In the genomic region with DNA sequence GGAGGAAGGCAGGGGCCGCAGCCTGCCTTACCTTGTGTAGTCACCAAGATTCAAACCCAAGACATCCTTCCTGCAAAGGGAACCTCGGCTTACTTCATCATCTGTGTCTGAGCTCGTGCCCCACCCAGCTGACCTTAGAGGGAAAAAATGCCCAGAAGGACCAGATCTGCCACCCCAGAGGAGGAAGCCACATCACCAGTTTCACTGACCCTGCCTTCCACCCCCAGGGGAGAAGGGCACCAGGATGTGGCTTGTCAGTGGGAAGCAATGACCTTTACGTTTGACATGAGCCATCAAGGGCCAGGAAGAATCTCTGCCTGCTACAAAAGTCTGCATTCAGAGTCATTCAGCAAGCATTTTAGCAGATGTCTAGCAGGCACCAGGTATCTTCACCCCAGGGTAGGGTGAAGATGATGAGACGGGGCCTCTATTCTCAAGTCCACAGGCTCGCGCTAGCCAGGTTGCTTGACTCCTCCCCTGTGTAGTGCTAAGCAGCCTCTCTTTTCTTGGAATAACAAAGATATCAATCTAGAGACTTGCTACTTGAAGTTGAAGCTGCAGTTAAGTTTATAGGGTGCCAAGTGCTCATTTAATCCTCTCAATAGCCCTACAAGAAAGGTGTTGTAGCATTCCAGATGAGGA, we compare ENCODE assay signal across 11 cellular contexts. TPM values are rescaled to one million over a fixed set of nuclear protein-coding genes. Genes with fewer than 3 reads are reported as not detected.
A peak's percentile ranks its signal among the peaks of the same experiment; 100 is the strongest.
DNase-seq lines count a peak whose midpoint lies in the region; ATAC-seq, FAIRE-seq and TF ChIP-seq lines count a peak whose summit lies in the region.
"Had no signal": no experiment of that assay in that cellular context is flagged by ENCODE, and none has a peak within 500 bp of the region (broad histone marks: within the 10 kb centered on the region; RNA-seq: fewer than 3 reads in every experiment).

No MANE protein-coding gene starts in this region.

- no peak overlapping the region for H3K4me2 ChIP-seq in mesenchymal stem cell (ENCODE audit: low read length, poor library complexity, severe bottlenecking)

- no peak for ATAC-seq in GM21423 (IDR thresholded peaks at IDR 0.05; ENCODE audit: unreplicated experiment)
- ATAC-seq in GM18511 (IDR thresholded peaks at IDR 0.05; ENCODE audit: unreplicated experiment), result no peak
- ATAC-seq: gastroesophageal sphincter had no signal

- 62% methylated on average over 7 of the region's 7 CpGs for WGBS in mesenchymal stem cell

- no peak overlapping the region for H3K4me3 ChIP-seq in mesenchymal stem cell (ENCODE audit: insufficient read depth in 1 of 2, low read depth in 1 of 2, low read length in 2 of 2)
- H3K4me3 ChIP-seq: adrenal gland, gastroesophageal sphincter, SJCRH30 had no signal

- H3K4me3 Mint-ChIP-seq in activated T-helper 1 cell treated with anti-CD3 and anti-CD28 coated beads, Interleukin-12 subunit alpha, Interleukin-12 subunit beta, Interleukin-2, Interleukin-4 antibody, amounts not matched to agents 30 ng/mL and 10 ng/mL and 1 ng/mL, durations not matched to agents 14 hours and 24 hours and 36 hours, result peak overlapping the region; percentile 57

- H2BK15ac ChIP-seq in mesenchymal stem cell (ENCODE audit: low read depth, poor library complexity, severe bottlenecking), result no peak overlapping the region

- peak overlapping the region in 1 of 2 experiments; percentile 64 for H2BK12ac ChIP-seq in mesenchymal stem cell (ENCODE audit: low read length in 2 of 2)

- H3K27me3 ChIP-seq in mesenchymal stem cell (ENCODE audit: control insufficient read depth in 1 of 2, insufficient read depth in 1 of 2, low read length in 2 of 2), result no peaks in the 10 kb centered on the region
- H3K27me3 ChIP-seq: adrenal gland, gastroesophageal sphincter, SJCRH30 had no signal

- H4K8ac ChIP-seq in mesenchymal stem cell (ENCODE audit: low read length), result no peak overlapping the region

- H3K9me3 ChIP-seq in mesenchymal stem cell (ENCODE audit: control insufficient read depth, low read length), result no peaks in the 10 kb centered on the region
- H3K9me3 ChIP-seq: adrenal gland, gastroesophageal sphincter, SJCRH30 had no signal

- peak overlapping the region in 1 of 2 experiments; percentile 14 for H3K18ac ChIP-seq in mesenchymal stem cell (ENCODE audit: low read depth in 1 of 2, low read length in 2 of 2)

- no peaks in the 10 kb centered on the region for H3K9me3 Mint-ChIP-seq in activated T-helper 1 cell treated with anti-CD3 and anti-CD28 coated beads, Interleukin-12 subunit alpha, Interleukin-12 subunit beta, Interleukin-2, Interleukin-4 antibody, amounts not matched to agents 30 ng/mL and 10 ng/mL and 1 ng/mL, durations not matched to agents 14 hours and 24 hours and 36 hours

- peak overlapping the region; percentile 94 for H2AK5ac ChIP-seq in mesenchymal stem cell (ENCODE audit: low read length, severe bottlenecking)

- H3K23ac ChIP-seq in mesenchymal stem cell (ENCODE audit: low read length in 2 of 2), result peak overlapping the region in 1 of 2 experiments; percentile 46

- H2BK5ac ChIP-seq in mesenchymal stem cell (ENCODE audit: low read depth, low read length, poor library complexity, severe bottlenecking), result no peak overlapping the region

- TF ChIP-seq POLR2A in H54 (IDR thresholded peaks at IDR 0.05; ENCODE audit: low read depth, low read length), result 0 out of 2 replicates have a peak, but pooled peaks have one; percentile 3

- peaks cover 43% of the 10 kb centered on the region for H3K36me3 Mint-ChIP-seq in activated T-helper 1 cell treated with anti-CD3 and anti-CD28 coated beads, Interleukin-12 subunit alpha, Interleukin-12 subunit beta, Interleukin-2, Interleukin-4 antibody, amounts not matched to agents 30 ng/mL and 10 ng/mL and 1 ng/mL, durations not matched to agents 14 hours and 24 hours and 36 hours (ENCODE audit: low read depth)

- H3K4me1 Mint-ChIP-seq in activated T-helper 1 cell treated with anti-CD3 and anti-CD28 coated beads, Interleukin-12 subunit alpha, Interleukin-12 subunit beta, Interleukin-2, Interleukin-4 antibody, amounts not matched to agents 30 ng/mL and 10 ng/mL and 1 ng/mL, durations not matched to agents 14 hours and 24 hours and 36 hours (ENCODE audit: low read depth), result peaks cover 31% of the 10 kb centered on the region

- H3K9ac ChIP-seq in mesenchymal stem cell (ENCODE audit: low read length), result peak overlapping the region; percentile 40

- peak overlapping the region; percentile 37 for H4K91ac ChIP-seq in mesenchymal stem cell (ENCODE audit: low read length)

- no peaks in the 10 kb centered on the region for H3K27me3 Mint-ChIP-seq in activated T-helper 1 cell treated with anti-CD3 and anti-CD28 coated beads, Interleukin-12 subunit alpha, Interleukin-12 subunit beta, Interleukin-2, Interleukin-4 antibody, amounts not matched to agents 30 ng/mL and 10 ng/mL and 1 ng/mL, durations not matched to agents 14 hours and 24 hours and 36 hours (ENCODE audit: insufficient read depth)

- H3K4ac ChIP-seq in mesenchymal stem cell (ENCODE audit: low read depth in 1 of 2, low read length in 2 of 2), result no peak overlapping the region

- peak overlapping the region; percentile 82 for H3K27ac ChIP-seq in mesenchymal stem cell (ENCODE audit: low read length, poor library complexity, severe bottlenecking)
- H3K27ac ChIP-seq: gastroesophageal sphincter, SJCRH30 had no signal

- peaks cover 32% of the 10 kb centered on the region for H3K79me1 ChIP-seq in mesenchymal stem cell (replicated peaks; ENCODE audit: low read length, poor library complexity, severe bottlenecking)

- peak overlapping the region in 1 of 2 experiments; percentile 61 for H3K14ac ChIP-seq in mesenchymal stem cell (ENCODE audit: low read length in 2 of 2)

- no peak overlapping the region for H2AFZ ChIP-seq in mesenchymal stem cell (ENCODE audit: low read depth, low read length)

- H2BK120ac ChIP-seq in mesenchymal stem cell (ENCODE audit: low read depth, low read length), result no peak overlapping the region

- DNase-seq in AG08395 (ENCODE audit: low spot score) (peak; percentile 59), H54 (ENCODE audit: insufficient read length, low spot score) (peak; percentile 74), mesenchymal stem cell (no peak), SIG-M5 (lab: John Stamatoyannopoulos, UW) (no peak), posterior vena cava (ENCODE audit: low spot score) (no peak)
- no peak for DNase-seq in activated T-helper 1 cell treated with anti-CD3 and anti-CD28 coated beads, Interleukin-12 subunit alpha, Interleukin-12 subunit beta, Interleukin-2, Interleukin-4 antibody, amounts not matched to agents 30 ng/mL and 10 ng/mL and 1 ng/mL, durations not matched to agents 14 hours and 24 hours and 36 hours (ENCODE audit: low spot score)
- DNase-seq: adrenal gland, SJCRH30 had no signal

- intact Hi-C loops in activated T-helper 1 cell treated with anti-CD3 and anti-CD28 coated beads, Interleukin-12 subunit alpha, Interleukin-12 subunit beta, Interleukin-2, Interleukin-4 antibody, amounts not matched to agents 30 ng/mL and 10 ng/mL and 1 ng/mL, durations not matched to agents 14 hours and 24 hours and 36 hours (cut with micrococcal nuclease), result no loop called here
- intact Hi-C loops in posterior vena cava (cut with DNase I), result no loop called here

- peaks cover 59 to 77% of the 10 kb centered on the region in 2 experiments for H3K36me3 ChIP-seq in mesenchymal stem cell (ENCODE audit: control insufficient read depth in 1 of 2, insufficient read depth in 2 of 2, low read depth in 1 of 2, low read length in 2 of 2)

- peaks cover 50% of the 10 kb centered on the region for H3K4me1 ChIP-seq in mesenchymal stem cell (ENCODE audit: control insufficient read depth, insufficient read depth, low read depth, low read length)

- FAIRE-seq in H54 (lab: Jason Lieb, UNC), result peak; percentile 57

- H3K27ac Mint-ChIP-seq in activated T-helper 1 cell treated with anti-CD3 and anti-CD28 coated beads, Interleukin-12 subunit alpha, Interleukin-12 subunit beta, Interleukin-2, Interleukin-4 antibody, amounts not matched to agents 30 ng/mL and 10 ng/mL and 1 ng/mL, durations not matched to agents 14 hours and 24 hours and 36 hours, result peak overlapping the region; percentile 84

RNA-seq across cellular contexts. Expression of a gene that starts 28.1 kb away (rescaled TPM):
- total RNA-seq in activated T-helper 1 cell treated with anti-CD3 and anti-CD28 coated beads, Interleukin-12 subunit alpha, Interleukin-12 subunit beta, Interleukin-2, Interleukin-4 antibody, amounts not matched to agents 30 ng/mL and 10 ng/mL and 1 ng/mL, durations not matched to agents 14 hours and 24 hours and 36 hours, result 215 and 228 TPM in 2 replicates
- polyA plus RNA-seq in mesenchymal stem cell (2013, experiment 1 of 2), result 291 TPM
- polyA plus RNA-seq in mesenchymal stem cell (2013, experiment 2 of 2), result 287 TPM
- total RNA-seq in posterior vena cava, result 100 to 1,000 TPM; 118 TPM

Comparison
In these comparisons a context has a peak if more than half of its experiments do, and no peak if none do; other contexts are left out.
1. DNase-seq: peak in AG08395 (single experiment) and H54 (single experiment); none in activated T-helper 1 cell treated with anti-CD3 and anti-CD28 coated beads, Interleukin-12 subunit alpha, Interleukin-12 subunit beta, Interleukin-2, Interleukin-4 antibody, amounts not matched to agents 30 ng/mL and 10 ng/mL and 1 ng/mL, durations not matched to agents 14 hours and 24 hours and 36 hours (single experiment), mesenchymal stem cell (single experiment), SIG-M5 (single experiment) and posterior vena cava (single experiment).